In genomic region chr20:46545077-46545826, GRCh38 we compare ENCODE assay signal across 10 cellular contexts.
DNase-seq lines count a peak whose midpoint lies in the region; ATAC-seq and TF ChIP-seq lines count a peak whose summit lies in the region.
"Had no signal": no experiment of that assay in that cellular context is flagged by ENCODE, and none has a peak within 500 bp of the region (broad histone marks: within the 10 kb centered on the region; RNA-seq: fewer than 3 reads in every experiment).

No MANE protein-coding gene starts in this region.

- no peak for TF ChIP-seq CTCF in NB4 (IDR thresholded peaks at IDR 0.05; ENCODE audit: low read depth, low read length)

- peak overlapping the region; percentile 22 for H3K4me3 ChIP-seq in NB4 (ENCODE audit: low read depth, low read length)
- H3K4me3 ChIP-seq: neural progenitor cell had no signal

- peaks cover 3% of the 10 kb centered on the region for H3K27me3 Mint-ChIP-seq in activated naive CD8-positive, alpha-beta T cell

- H3K27ac Mint-ChIP-seq in activated naive CD8-positive, alpha-beta T cell = peak overlapping the region; percentile 4
- H3K27ac Mint-ChIP-seq: neural progenitor cell had no signal

- peaks cover 8% of the 10 kb centered on the region for H3K4me1 Mint-ChIP-seq in activated naive CD8-positive, alpha-beta T cell (ENCODE audit: low read depth)
- H3K4me1 Mint-ChIP-seq: neural progenitor cell had no signal

- no peak for ATAC-seq in GM18873 (IDR thresholded peaks at IDR 0.05; ENCODE audit: low FRiP score, unreplicated experiment)
- ATAC-seq: Panc1 had no signal

- H3K4me3 Mint-ChIP-seq in activated naive CD8-positive, alpha-beta T cell = peak overlapping the region; percentile 28
- H3K4me3 Mint-ChIP-seq: neural progenitor cell had no signal

- peak; percentile 67 for DNase-seq in activated CD4-positive, alpha-beta T cell treated with anti-CD3 and anti-CD28 coated beads for 48 hours
- no peak for DNase-seq in activated CD4-positive, alpha-beta T cell treated with anti-CD3 and anti-CD28 coated beads, Interleukin-2, amount 50 U/mL, for 1 hour
- DNase-seq in NB4 (ENCODE audit: low read depth) = peak; percentile 98
- DNase-seq in stimulated activated CD4-positive, alpha-beta T cell treated with anti-CD3 and anti-CD28 coated beads, TNF-alpha, amount 100 ng/mL, for 48 hours (ENCODE audit: low read depth in 3 of 3) = peak in 2 of 3 donors; percentile 27 to 39
- DNase-seq in globus pallidus (ENCODE audit: low spot score) = no peak
- DNase-seq in NCI-H524 (lab: John Stamatoyannopoulos, UW) = no peak

- H3K9me3 Mint-ChIP-seq in activated naive CD8-positive, alpha-beta T cell (ENCODE audit: low read depth) = no peaks in the 10 kb centered on the region
- H3K9me3 Mint-ChIP-seq: neural progenitor cell had no signal

- no peaks in the 10 kb centered on the region for H3K36me3 Mint-ChIP-seq in activated naive CD8-positive, alpha-beta T cell
- H3K36me3 Mint-ChIP-seq: neural progenitor cell had no signal

- TF ChIP-seq POLR2A in NB4 (IDR thresholded peaks at IDR 0.05; ENCODE audit: extremely low read depth, insufficient read length) = no peak

Comparison
In these comparisons a context has a peak if more than half of its experiments do, and no peak if none do; other contexts are left out.
1. DNase-seq: peak in activated CD4-positive, alpha-beta T cell treated with anti-CD3 and anti-CD28 coated beads for 48 hours (single experiment), NB4 (single experiment) and stimulated activated CD4-positive, alpha-beta T cell treated with anti-CD3 and anti-CD28 coated beads, TNF-alpha, amount 100 ng/mL, for 48 hours (2 of 3); none in activated CD4-positive, alpha-beta T cell treated with anti-CD3 and anti-CD28 coated beads, Interleukin-2, amount 50 U/mL, for 1 hour (single experiment), globus pallidus (single experiment) and NCI-H524 (0 of 2).